Comparison of ENCODE assay signal across 30 cellular contexts in the genomic region with DNA sequence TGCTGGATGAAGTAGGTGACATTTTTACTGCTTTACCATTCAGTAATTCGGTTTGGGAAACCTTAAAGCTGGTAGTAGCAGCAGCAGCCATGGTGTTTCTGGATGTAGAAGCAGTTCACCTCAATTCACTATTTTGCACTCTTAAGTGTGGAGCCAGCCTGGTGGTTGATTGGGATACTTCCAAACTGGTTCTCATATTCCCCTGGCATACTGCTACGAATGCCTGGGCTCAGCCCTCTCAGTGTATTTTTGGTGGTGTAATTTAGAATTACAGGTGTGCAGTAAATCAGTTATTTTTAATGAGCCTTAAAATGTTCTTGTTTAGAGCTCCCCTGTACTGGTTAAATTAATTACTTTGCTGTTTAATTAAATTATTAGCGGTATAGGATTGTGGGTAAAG. TPM values are rescaled to one million over a fixed set of nuclear protein-coding genes. Genes with fewer than 3 reads are reported as not detected.
A peak's percentile ranks its signal among the peaks of the same experiment; 100 is the strongest.
DNase-seq lines count a peak whose midpoint lies in the region; ATAC-seq and TF ChIP-seq lines count a peak whose summit lies in the region.
"Had no signal": no experiment of that assay in that cellular context is flagged by ENCODE, and none has a peak within 500 bp of the region (broad histone marks: within the 10 kb centered on the region; RNA-seq: fewer than 3 reads in every experiment).

No MANE protein-coding gene starts in this region.

- H3K79me1 ChIP-seq in mesenchymal stem cell (replicated peaks; ENCODE audit: low read length, poor library complexity, severe bottlenecking) = no peaks in the 10 kb centered on the region

- intact Hi-C loops in activated naive CD4-positive, alpha-beta T cell treated with anti-CD3 and anti-CD28 coated beads for 36 hours (cut with micrococcal nuclease) = no loop called here

- H4K91ac ChIP-seq in mesenchymal stem cell (ENCODE audit: low read length) = no peak overlapping the region

- no peak for ATAC-seq in stimulated activated effector memory CD8-positive, alpha-beta T cell treated with anti-CD3 and anti-CD28 coated beads, Interleukin-12 subunit alpha, Interleukin-12 subunit beta, amount 100 ng/mL, for 72 hours
- no peak for ATAC-seq in GM21515 (IDR thresholded peaks at IDR 0.05; ENCODE audit: unreplicated experiment)
- no peak for ATAC-seq in GM19023 (IDR thresholded peaks at IDR 0.05; ENCODE audit: unreplicated experiment)
- ATAC-seq: effector memory CD8-positive, alpha-beta T cell; foreskin keratinocyte had no signal

- no peak for TF ChIP-seq CTCF in Loucy (conservative IDR thresholded peaks at IDR 0.05; ENCODE audit: low read length)

- H3K4me1 ChIP-seq in Loucy (ENCODE audit: insufficient read depth, low read length, poor library complexity, severe bottlenecking) (peaks cover 16% of the 10 kb centered on the region), mesenchymal stem cell (ENCODE audit: control insufficient read depth, insufficient read depth, low read depth, low read length) (peaks cover 26% of the 10 kb centered on the region)

- H3K36me3 Mint-ChIP-seq in activated naive CD4-positive, alpha-beta T cell treated with anti-CD3 and anti-CD28 coated beads for 36 hours (ENCODE audit: low read depth) = peaks cover 30% of the 10 kb centered on the region
- peaks cover 100% of the 10 kb centered on the region for H3K36me3 Mint-ChIP-seq in stimulated activated effector memory CD8-positive, alpha-beta T cell treated with anti-CD3 and anti-CD28 coated beads, Interleukin-12 subunit alpha, Interleukin-12 subunit beta, amount 100 ng/mL, for 72 hours

- no peak overlapping the region for H3K27ac ChIP-seq in mesenchymal stem cell (ENCODE audit: low read length, poor library complexity, severe bottlenecking)
- H3K27ac ChIP-seq: ascending aorta, foreskin keratinocyte, prostate gland, WERI-Rb-1 had no signal

- H3K14ac ChIP-seq in mesenchymal stem cell (ENCODE audit: low read length in 2 of 2) = no peak overlapping the region

- WGBS in mesenchymal stem cell = 89% methylated on average over 3 of the region's 3 CpGs

- CTCF ChIA-PET in activated naive CD4-positive, alpha-beta T cell treated with anti-CD3 and anti-CD28 coated beads for 36 hours (lab: Charles Lee) = interaction anchor here (1.1 to 1.8 kb wide), 2 partner anchors 11 to 103 kb away, joined by 3 to 6 read pairs; no protein-coding TSS in a partner anchor

- H3K4me3 Mint-ChIP-seq in activated naive CD4-positive, alpha-beta T cell treated with anti-CD3 and anti-CD28 coated beads for 36 hours = no peak overlapping the region
- H3K4me3 Mint-ChIP-seq in stimulated activated effector memory CD8-positive, alpha-beta T cell treated with anti-CD3 and anti-CD28 coated beads, Interleukin-12 subunit alpha, Interleukin-12 subunit beta, amount 100 ng/mL, for 72 hours = no peak overlapping the region
- H3K4me3 Mint-ChIP-seq: activated naive CD8-positive, alpha-beta T cell treated with anti-CD3 and anti-CD28 coated beads, Interleukin-2, amount 10 ng/mL, durations not matched to agents 7 days and 5 days had no signal

- no peak overlapping the region for H3K4me3 ChIP-seq in Loucy (ENCODE audit: low read length, poor library complexity, severe bottlenecking)
- H3K4me3 ChIP-seq in mesenchymal stem cell (ENCODE audit: insufficient read depth in 1 of 2, low read depth in 1 of 2, low read length in 2 of 2) = no peak overlapping the region
- H3K4me3 ChIP-seq: ascending aorta, coronary artery, esophagus muscularis mucosa, prostate gland, thyroid gland had no signal

- H3K9ac ChIP-seq in Loucy (ENCODE audit: low read depth, low read length, poor library complexity, severe bottlenecking) (no peak overlapping the region), mesenchymal stem cell (ENCODE audit: low read length) (peak overlapping the region; percentile 46)

- H2BK120ac ChIP-seq in mesenchymal stem cell (ENCODE audit: low read depth, low read length) = no peak overlapping the region

- H3K27me3 Mint-ChIP-seq in activated naive CD4-positive, alpha-beta T cell treated with anti-CD3 and anti-CD28 coated beads for 36 hours (ENCODE audit: low read depth) = no peaks in the 10 kb centered on the region
- H3K27me3 Mint-ChIP-seq: activated naive CD8-positive, alpha-beta T cell treated with anti-CD3 and anti-CD28 coated beads, Interleukin-2, amount 10 ng/mL, durations not matched to agents 7 days and 5 days; effector memory CD8-positive, alpha-beta T cell had no signal

- H2BK15ac ChIP-seq in mesenchymal stem cell (ENCODE audit: low read depth, poor library complexity, severe bottlenecking) = no peak overlapping the region

- H4K20me1 ChIP-seq in Loucy (ENCODE audit: insufficient read depth, low read length, poor library complexity, severe bottlenecking) = peaks cover 100% of the 10 kb centered on the region

- peak overlapping the region; percentile 30 for H3K27ac Mint-ChIP-seq in activated naive CD4-positive, alpha-beta T cell treated with anti-CD3 and anti-CD28 coated beads for 36 hours
- peak overlapping the region; percentile 77 for H3K27ac Mint-ChIP-seq in stimulated activated effector memory CD8-positive, alpha-beta T cell treated with anti-CD3 and anti-CD28 coated beads, Interleukin-12 subunit alpha, Interleukin-12 subunit beta, amount 100 ng/mL, for 72 hours
- H3K27ac Mint-ChIP-seq: activated naive CD8-positive, alpha-beta T cell treated with anti-CD3 and anti-CD28 coated beads, Interleukin-2, amount 10 ng/mL, durations not matched to agents 7 days and 5 days had no signal

- H3K79me2 ChIP-seq in Loucy (ENCODE audit: insufficient read depth, low read length) = peaks cover 100% of the 10 kb centered on the region

- no peaks in the 10 kb centered on the region for H3K9me2 ChIP-seq in Loucy (replicated peaks; ENCODE audit: low read depth, low read length)

- no peak overlapping the region for H2BK5ac ChIP-seq in mesenchymal stem cell (ENCODE audit: low read depth, low read length, poor library complexity, severe bottlenecking)

- DNase-seq in activated naive CD4-positive, alpha-beta T cell treated with anti-CD3 and anti-CD28 coated beads for 36 hours = no peak
- DNase-seq in activated naive CD4-positive, alpha-beta T cell (lab: John Stamatoyannopoulos, UW) = no peak
- DNase-seq in mesenchymal stem cell (no peak), DMS114 treated with DMSO at 0.1 percent for 48 hours (lab: John Stamatoyannopoulos, UW; ENCODE audit: unreplicated experiment) (no peak)
- no peak for DNase-seq in stimulated activated effector memory CD8-positive, alpha-beta T cell treated with anti-CD3 and anti-CD28 coated beads, Interleukin-12 subunit alpha, Interleukin-12 subunit beta, amount 100 ng/mL, for 72 hours (ENCODE audit: low spot score in 2 of 2)
- DNase-seq: activated CD4-positive, alpha-beta T cell treated with anti-CD3 and anti-CD28 coated beads, Interleukin-2, amount 50 U/mL, for 1 hour; activated CD8-positive, alpha-beta memory T cell treated with anti-CD3 and anti-CD28 coated beads, Interleukin-2, amount 50 U/mL, for 4 hours; activated effector memory CD4-positive, alpha-beta T cell treated with Interleukin-2 at 50 U/mL for 16 hours; activated naive CD8-positive, alpha-beta T cell treated with anti-CD3 and anti-CD28 coated beads, Interleukin-2, amount 10 ng/mL, durations not matched to agents 7 days and 5 days; effector memory CD8-positive, alpha-beta T cell; foreskin keratinocyte; Kasumi-1; mammary epithelial cell; NCI-H146; NCI-H2107; NCI-H446 treated with DMSO at 0.1 percent for 48 hours; SHP77; stimulated activated CD4-positive, alpha-beta T cell treated with anti-CD3 and anti-CD28 coated beads, Interleukin-15, amount 100 ng/mL, for 24 hours; stimulated activated naive CD4-positive, alpha-beta T cell treated with Interleukin-2 at 50 U/mL for 16 hours; SW 1271; T1000; thyroid gland; WERI-Rb-1 had no signal

- no peaks in the 10 kb centered on the region for H3K9me3 Mint-ChIP-seq in activated naive CD4-positive, alpha-beta T cell treated with anti-CD3 and anti-CD28 coated beads for 36 hours
- H3K9me3 Mint-ChIP-seq in stimulated activated effector memory CD8-positive, alpha-beta T cell treated with anti-CD3 and anti-CD28 coated beads, Interleukin-12 subunit alpha, Interleukin-12 subunit beta, amount 100 ng/mL, for 72 hours = no peaks in the 10 kb centered on the region
- H3K9me3 Mint-ChIP-seq: activated naive CD8-positive, alpha-beta T cell treated with anti-CD3 and anti-CD28 coated beads, Interleukin-2, amount 10 ng/mL, durations not matched to agents 7 days and 5 days; effector memory CD8-positive, alpha-beta T cell had no signal

- H3K27me3 ChIP-seq in Loucy (ENCODE audit: insufficient read depth, low read length, poor library complexity, severe bottlenecking) = no peaks in the 10 kb centered on the region
- H3K27me3 ChIP-seq in mesenchymal stem cell (ENCODE audit: control insufficient read depth in 1 of 2, insufficient read depth in 1 of 2, low read length in 2 of 2) = no peaks in the 10 kb centered on the region
- H3K27me3 ChIP-seq: ascending aorta, esophagus muscularis mucosa, foreskin keratinocyte, thyroid gland had no signal

- no peak overlapping the region for H4K8ac ChIP-seq in mesenchymal stem cell (ENCODE audit: low read length)

- H3K4ac ChIP-seq in mesenchymal stem cell (ENCODE audit: low read depth in 1 of 2, low read length in 2 of 2) = no peak overlapping the region

- no peak overlapping the region for H2AK5ac ChIP-seq in mesenchymal stem cell (ENCODE audit: low read length, severe bottlenecking)

- H2BK12ac ChIP-seq in mesenchymal stem cell (ENCODE audit: low read length in 2 of 2) = no peak overlapping the region

- H3K4me1 Mint-ChIP-seq in activated naive CD4-positive, alpha-beta T cell treated with anti-CD3 and anti-CD28 coated beads for 36 hours (ENCODE audit: low read depth) = peaks cover 83% of the 10 kb centered on the region
- H3K4me1 Mint-ChIP-seq in stimulated activated effector memory CD8-positive, alpha-beta T cell treated with anti-CD3 and anti-CD28 coated beads, Interleukin-12 subunit alpha, Interleukin-12 subunit beta, amount 100 ng/mL, for 72 hours = peaks cover 89% of the 10 kb centered on the region

- H3K23ac ChIP-seq in mesenchymal stem cell (ENCODE audit: low read length in 2 of 2) = no peak overlapping the region

- H2AFZ ChIP-seq in Loucy (ENCODE audit: low read length) (no peak overlapping the region), mesenchymal stem cell (ENCODE audit: low read depth, low read length) (no peak overlapping the region)

- peaks cover 93% of the 10 kb centered on the region for H3K36me3 ChIP-seq in Loucy (ENCODE audit: insufficient read depth, low read length)
- H3K36me3 ChIP-seq in mesenchymal stem cell (ENCODE audit: control insufficient read depth in 1 of 2, insufficient read depth in 2 of 2, low read depth in 1 of 2, low read length in 2 of 2) = peaks cover 18 to 40% of the 10 kb centered on the region in 2 experiments
- H3K36me3 ChIP-seq: prostate gland had no signal

- H3K4me2 ChIP-seq in Loucy (ENCODE audit: low read depth, low read length, poor library complexity, severe bottlenecking) = peak overlapping the region; percentile 22
- no peak overlapping the region for H3K4me2 ChIP-seq in mesenchymal stem cell (ENCODE audit: low read length, poor library complexity, severe bottlenecking)

- no peak overlapping the region for H3K18ac ChIP-seq in mesenchymal stem cell (ENCODE audit: low read depth in 1 of 2, low read length in 2 of 2)

- no peaks in the 10 kb centered on the region for H3K9me3 ChIP-seq in Loucy (ENCODE audit: insufficient read depth, low read depth, low read length)
- no peaks in the 10 kb centered on the region for H3K9me3 ChIP-seq in mesenchymal stem cell (ENCODE audit: control insufficient read depth, low read length)
- H3K9me3 ChIP-seq: ascending aorta, esophagus muscularis mucosa, prostate gland, thyroid gland had no signal

- H3F3A ChIP-seq in Loucy (ENCODE audit: low read depth) = no peaks in the 10 kb centered on the region

RNA-seq across cellular contexts. Expression of a gene that starts 12.4 kb away (rescaled TPM):
- 100 to 1,000 TPM; 151 to 169 TPM for total RNA-seq in activated naive CD4-positive, alpha-beta T cell treated with anti-CD3 and anti-CD28 coated beads for 36 hours
- 84.5 TPM for polyA plus RNA-seq in mesenchymal stem cell (2013, experiment 1 of 2)
- 82.9 TPM for polyA plus RNA-seq in mesenchymal stem cell (2013, experiment 2 of 2)

RNA-seq across cellular contexts. Expression of a gene that starts 44.1 kb away (rescaled TPM):
- 10 to 100 TPM in 1 of 2 experiments, 1 to 10 TPM in 1; 9.2 to 10.3 TPM for total RNA-seq in activated naive CD4-positive, alpha-beta T cell treated with anti-CD3 and anti-CD28 coated beads for 36 hours
- 42.1 TPM for polyA plus RNA-seq in mesenchymal stem cell (2013, experiment 1 of 2)
- polyA plus RNA-seq in mesenchymal stem cell (2013, experiment 2 of 2) = 39.4 TPM

RNA-seq across cellular contexts. Expression of a gene that starts 45.2 kb away (rescaled TPM):
- total RNA-seq in activated naive CD4-positive, alpha-beta T cell treated with anti-CD3 and anti-CD28 coated beads for 36 hours = under 1 TPM; 0.40 to 0.45 TPM
- 0.03 TPM for polyA plus RNA-seq in mesenchymal stem cell (2013, experiment 1 of 2)
- not detected for polyA plus RNA-seq in mesenchymal stem cell (2013, experiment 2 of 2)
- total RNA-seq: ascending aorta, foreskin keratinocyte, mammary epithelial cell had no signal
- polyA plus RNA-seq: foreskin keratinocyte, mammary epithelial cell had no signal

RNA-seq across cellular contexts. Expression of a gene that starts 56.8 kb away (rescaled TPM):
- total RNA-seq in activated naive CD4-positive, alpha-beta T cell treated with anti-CD3 and anti-CD28 coated beads for 36 hours = 10 to 100 TPM; 19.8 to 24.1 TPM
- 21.2 TPM for polyA plus RNA-seq in mesenchymal stem cell (2013, experiment 1 of 2)
- polyA plus RNA-seq in mesenchymal stem cell (2013, experiment 2 of 2) = 19.1 TPM
